ENCODE assay signal across 8 cellular contexts in genomic region chr3:134197681-134198261, GRCh38. TPM values are rescaled to one million over a fixed set of nuclear protein-coding genes. Genes with fewer than 3 reads are reported as not detected.
A peak's percentile ranks its signal among the peaks of the same experiment; 100 is the strongest.
DNase-seq lines count a peak whose midpoint lies in the region; ATAC-seq, FAIRE-seq and TF ChIP-seq lines count a peak whose summit lies in the region.

No MANE protein-coding gene starts in this region.

- WGBS in testis, 2 donors: 24 to 32% methylated on average over 2 of the region's 2 CpGs

- H3K4me1 ChIP-seq in testis: no peaks in the 10 kb centered on the region

- H3K27ac ChIP-seq in brain microvascular endothelial cell (no peak overlapping the region), testis (no peak overlapping the region)

- peak; percentile 79 for DNase-seq in AG08395 (ENCODE audit: low spot score)
- peak; percentile 26 for DNase-seq in NCI-H82 treated with DMSO at 0.1 percent for 48 hours (lab: John Stamatoyannopoulos, UW; ENCODE audit: unreplicated experiment)
- peak; percentile 56 for DNase-seq in brain microvascular endothelial cell
- DNase-seq in testis: no peak

- peak; percentile 88 for FAIRE-seq in islet of Langerhans (lab: Jason Lieb, UNC)

- H3K9me3 ChIP-seq in testis: no peaks in the 10 kb centered on the region

- no peak for TF ChIP-seq POLR2A in testis (IDR thresholded peaks at IDR 0.05)

- H3K4me3 ChIP-seq in brain microvascular endothelial cell (ENCODE audit: low read depth, low read length) (no peak overlapping the region), testis (no peak overlapping the region)

- TF ChIP-seq CTCF in GM12873 (IDR thresholded peaks at IDR 0.05; ENCODE audit: insufficient read depth, low read depth, low read length, missing control alignments): peak; percentile 77
- peak; percentile 62 for TF ChIP-seq CTCF in brain microvascular endothelial cell (IDR thresholded peaks at IDR 0.05; ENCODE audit: low read depth, low read length, missing control alignments)
- peak; percentile 35 to 65 (median 44) for TF ChIP-seq CTCF in testis (IDR thresholded peaks at IDR 0.05)

- intact Hi-C loops in testis (cut with DNase I; ENCODE audit: low total_unique reads): no loop called here

- H3K27me3 ChIP-seq in brain microvascular endothelial cell (replicated peaks) (no peaks in the 10 kb centered on the region), testis (no peaks in the 10 kb centered on the region)

- in situ Hi-C loops in brain microvascular endothelial cell (cut with HindIII; ENCODE audit: low pct_ligation_motif_present, low sequenced_read_pairs): no loop called here

- peak; percentile 73 for ATAC-seq in HG03378 (IDR thresholded peaks at IDR 0.05; ENCODE audit: unreplicated experiment)
- no peak for ATAC-seq in GM21529 (IDR thresholded peaks at IDR 0.05; ENCODE audit: unreplicated experiment)

- H3K36me3 ChIP-seq in brain microvascular endothelial cell (replicated peaks) (peaks cover 18% of the 10 kb centered on the region), testis (ENCODE audit: low read depth, missing control alignments) (no peaks in the 10 kb centered on the region)

RNA-seq across cellular contexts. Expression of gene RYK, which starts 52.9 kb away (rescaled TPM):
- 100 to 1,000 TPM; 112 to 120 TPM for total RNA-seq in testis
- polyA plus RNA-seq in testis (ENCODE audit: insufficient read depth, low read depth, low replicate concordance): 82.6 TPM
